In the genomic region with DNA sequence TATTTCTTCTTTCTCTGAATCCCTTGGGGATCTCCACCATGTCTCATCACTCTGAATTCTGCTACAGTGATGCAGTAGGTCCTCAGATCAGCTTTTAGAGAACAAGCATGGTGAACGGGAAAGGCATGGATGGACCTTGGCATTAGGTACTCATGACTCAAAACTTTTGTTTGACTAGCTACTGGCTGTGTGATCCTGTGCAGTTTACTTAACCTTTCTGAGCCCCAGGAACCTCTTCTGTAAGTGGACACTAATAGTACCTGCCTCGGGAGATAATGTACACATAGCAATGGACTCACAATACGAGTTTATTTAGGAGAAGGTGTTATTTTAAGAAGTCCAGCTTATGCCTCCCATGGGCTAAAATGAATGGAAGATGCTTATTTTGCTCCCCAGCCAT, we compare ENCODE assay signal across 18 cellular contexts.
DNase-seq lines count a peak whose midpoint lies in the region; ATAC-seq, FAIRE-seq and TF ChIP-seq lines count a peak whose summit lies in the region.
"Had no signal": no experiment of that assay in that cellular context is flagged by ENCODE, and none has a peak within 500 bp of the region (broad histone marks: within the 10 kb centered on the region; RNA-seq: fewer than 3 reads in every experiment).

No MANE protein-coding gene starts in this region.

- H3K27ac ChIP-seq in HepG2 (ENCODE audit: extremely low read length, insufficient read depth, low read length) (no peak overlapping the region), right cardiac atrium (ENCODE audit: low read length) (no peak overlapping the region)
- H3K27ac ChIP-seq: 22Rv1, A549, C4-2B had no signal

- ATAC-seq in HepG2 (peak; percentile 58), right cardiac atrium (no peak)
- ATAC-seq: A549; CD8-positive, alpha-beta T cell had no signal

- TF ChIP-seq RAD21 in HepG2 (CRISPR knock-in tag; IDR thresholded peaks at IDR 0.05) = no peak

- no peak for TF ChIP-seq POLR2A in GM12892 (IDR thresholded peaks at IDR 0.05; ENCODE audit: low read depth, low read length)
- no peak for TF ChIP-seq POLR2A in HepG2 (IDR thresholded peaks at IDR 0.05; ENCODE audit: insufficient read depth in 1 of 2, low read depth in 2 of 2, low read length in 2 of 2)

- H3K9me3 ChIP-seq in HepG2 (ENCODE audit: low read length) (no peaks in the 10 kb centered on the region), right cardiac atrium (ENCODE audit: control insufficient read depth, low read length) (no peaks in the 10 kb centered on the region)
- H3K9me3 ChIP-seq: A549, Caco-2 had no signal

- no peak for TF ChIP-seq CTCF in HepG2 (CRISPR knock-in tag; IDR thresholded peaks at IDR 0.05)

- H3K4me1 ChIP-seq in HepG2 (ENCODE audit: insufficient read depth, low read length) (peaks cover 56% of the 10 kb centered on the region), right cardiac atrium (ENCODE audit: control insufficient read depth, insufficient read depth, low read length) (no peaks in the 10 kb centered on the region)
- H3K4me1 ChIP-seq: A549, Caco-2 had no signal

- no peak overlapping the region for H3K9ac ChIP-seq in HepG2 (ENCODE audit: insufficient read depth, low read depth, low read length)

- FAIRE-seq in GM12892 (lab: Jason Lieb, UNC) = peak; percentile 27
- FAIRE-seq in HepG2 (lab: Jason Lieb, UNC) = peak; percentile 39
- FAIRE-seq: A549, D721Med, G401.6 had no signal

- no peaks in the 10 kb centered on the region for H3K36me3 ChIP-seq in HepG2 (replicated peaks in 1 of 2; ENCODE audit: control insufficient read depth in 1 of 2, insufficient read depth in 2 of 2, low read length in 2 of 2)

- TF ChIP-seq EP300 in HepG2 (IDR thresholded peaks at IDR 0.05; ENCODE audit: low read depth in 2 of 2, low read length in 2 of 2) = peak in 1 of 2 experiments; percentile 47; a peak in 1 of 4 replicates
- TF ChIP-seq EP300 in HepG2 (CRISPR knock-in tag; IDR thresholded peaks at IDR 0.05; ENCODE audit: borderline replicate concordance) = no peak

- 0% methylated on average over 3 of the region's 3 CpGs for WGBS in HepG2 (ENCODE audit: low lambda C conversion rate)
- WGBS in right cardiac atrium = 84% methylated on average over 3 of the region's 3 CpGs

- intact Hi-C loops in HepG2 (cut with micrococcal nuclease; ENCODE audit: unreplicated experiment) = no loop called here
- intact Hi-C loops in right cardiac atrium (cut with DNase I) = no loop called here

- in situ Hi-C loops in HepG2 (cut with HindIII; ENCODE audit: extremely low pct_ligation_motif_present, low pct_unique_long_range_greater_than_20kb) = no loop called here

- H3K4me3 ChIP-seq in HepG2 (replicated peaks in 1 of 3; ENCODE audit: insufficient read depth in 1 of 3, low read depth in 2 of 3, low read length in 3 of 3) (no peak overlapping the region), right cardiac atrium (ENCODE audit: low read length) (no peak overlapping the region)
- H3K4me3 ChIP-seq: A549 had no signal

- H3K79me2 ChIP-seq in HepG2 (ENCODE audit: insufficient read depth, low read length) = no peaks in the 10 kb centered on the region

- POLR2A ChIA-PET in HepG2 (lab: Yijun Ruan, JAX) = no interaction called here

- H4K20me1 ChIP-seq in HepG2 (ENCODE audit: insufficient read depth, low read length) = no peaks in the 10 kb centered on the region

- H3K4me2 ChIP-seq in HepG2 (ENCODE audit: low read depth, low read length) = peak overlapping the region; percentile 62
- H3K4me2 ChIP-seq: A549 had no signal

- no peak overlapping the region for H2AFZ ChIP-seq in HepG2 (ENCODE audit: low read length)

- CTCF ChIA-PET in HepG2 (lab: Yijun Ruan, JAX; ENCODE audit: low intra/inter-chr PET ratio, low total read pairs) = no interaction called here

- H3K27me3 ChIP-seq in HepG2 (ENCODE audit: control insufficient read depth in 1 of 2, insufficient read depth in 2 of 2, low read length in 2 of 2) (no peaks in the 10 kb centered on the region; a peak in 1 of 5 replicates), right cardiac atrium (ENCODE audit: control insufficient read depth, insufficient read depth) (no peaks in the 10 kb centered on the region)

- DNase-seq in DMS53 (lab: John Stamatoyannopoulos, UW) (peak; percentile 9), DMS53 treated with DMSO at 0.1 percent for 48 hours (lab: John Stamatoyannopoulos, UW; ENCODE audit: unreplicated experiment) (no peak), GM12892 (ENCODE audit: insufficient read length) (no peak), HepG2 (ENCODE audit: low spot score) (peak; percentile 10), NCI-H2081 treated with DMSO at 0.1 percent for 48 hours (lab: John Stamatoyannopoulos, UW) (no peak), NCI-H748 treated with DMSO at 0.1 percent for 48 hours (lab: John Stamatoyannopoulos, UW) (no peak), right cardiac atrium (no peak)
- DNase-seq: Caco-2; Calu3; CD4-positive, alpha-beta T cell; CD8-positive, alpha-beta T cell; DMS79 treated with DMSO at 0.1 percent for 48 hours; GF-D8 had no signal

- BruUV-seq in HepG2 (replicated peaks; lab: Mats Ljungman, UMichigan) = no TSS peak

TF ChIP-seq in HepG2, 621 proteins besides CTCF, POLR2A, EP300 and RAD21 (continues in another document):
- TF ChIP-seq ZNF609 (CRISPR knock-in tag; IDR thresholded peaks at IDR 0.05; ENCODE audit: borderline replicate concordance) (peak; percentile 28; the same call in 1 of the 2 replicates), ZFP36 (IDR thresholded peaks at IDR 0.05; ENCODE audit: borderline replicate concordance, low read depth, low read length, partially characterized antibody) (peak; percentile 61), ZNF780A (CRISPR knock-in tag; IDR thresholded peaks at IDR 0.05) (no peak), NR2F2 (IDR thresholded peaks at IDR 0.05; ENCODE audit: borderline replicate concordance, low read depth) (peak; percentile 58; the same call in 1 of the 2 replicates), FOXA1 (IDR thresholded peaks at IDR 0.05) (no peak), FOXA1 (CRISPR knock-in tag; IDR thresholded peaks at IDR 0.05) (0 out of 2 replicates have a peak, but pooled peaks have one; percentile 22), ZNF768 (CRISPR knock-in tag; IDR thresholded peaks at IDR 0.05) (peak; percentile 75; the same call in 1 of the 2 replicates), SAP130 (CRISPR knock-in tag; IDR thresholded peaks at IDR 0.05; ENCODE audit: low read depth) (0 out of 2 replicates have a peak, but pooled peaks have one; percentile 18), ZNF644 (CRISPR knock-in tag; IDR thresholded peaks at IDR 0.05; ENCODE audit: low read depth) (0 out of 2 replicates have a peak, but pooled peaks have one; percentile 38), FOSL2 (CRISPR knock-in tag; IDR thresholded peaks at IDR 0.05) (peak; percentile 75)
- TF ChIP-seq, protein P1, sequence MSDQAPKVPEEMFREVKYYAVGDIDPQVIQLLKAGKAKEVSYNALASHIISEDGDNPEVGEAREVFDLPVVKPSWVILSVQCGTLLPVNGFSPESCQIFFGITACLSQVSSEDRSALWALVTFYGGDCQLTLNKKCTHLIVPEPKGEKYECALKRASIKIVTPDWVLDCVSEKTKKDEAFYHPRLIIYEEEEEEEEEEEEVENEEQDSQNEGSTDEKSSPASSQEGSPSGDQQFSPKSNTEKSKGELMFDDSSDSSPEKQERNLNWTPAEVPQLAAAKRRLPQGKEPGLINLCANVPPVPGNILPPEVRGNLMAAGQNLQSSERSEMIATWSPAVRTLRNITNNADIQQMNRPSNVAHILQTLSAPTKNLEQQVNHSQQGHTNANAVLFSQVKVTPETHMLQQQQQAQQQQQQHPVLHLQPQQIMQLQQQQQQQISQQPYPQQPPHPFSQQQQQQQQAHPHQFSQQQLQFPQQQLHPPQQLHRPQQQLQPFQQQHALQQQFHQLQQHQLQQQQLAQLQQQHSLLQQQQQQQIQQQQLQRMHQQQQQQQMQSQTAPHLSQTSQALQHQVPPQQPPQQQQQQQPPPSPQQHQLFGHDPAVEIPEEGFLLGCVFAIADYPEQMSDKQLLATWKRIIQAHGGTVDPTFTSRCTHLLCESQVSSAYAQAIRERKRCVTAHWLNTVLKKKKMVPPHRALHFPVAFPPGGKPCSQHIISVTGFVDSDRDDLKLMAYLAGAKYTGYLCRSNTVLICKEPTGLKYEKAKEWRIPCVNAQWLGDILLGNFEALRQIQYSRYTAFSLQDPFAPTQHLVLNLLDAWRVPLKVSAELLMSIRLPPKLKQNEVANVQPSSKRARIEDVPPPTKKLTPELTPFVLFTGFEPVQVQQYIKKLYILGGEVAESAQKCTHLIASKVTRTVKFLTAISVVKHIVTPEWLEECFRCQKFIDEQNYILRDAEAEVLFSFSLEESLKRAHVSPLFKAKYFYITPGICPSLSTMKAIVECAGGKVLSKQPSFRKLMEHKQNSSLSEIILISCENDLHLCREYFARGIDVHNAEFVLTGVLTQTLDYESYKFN (CRISPR knock-in tag; conservative IDR thresholded peaks at IDR 0.05) = peak; percentile 71

Comparison
In these comparisons a context has a peak if more than half of its experiments do, and no peak if none do; other contexts are left out.
1. DNase-seq: peak in DMS53 (single experiment) and HepG2 (single experiment); none in DMS53 treated with DMSO at 0.1 percent for 48 hours (single experiment), GM12892 (single experiment), NCI-H2081 treated with DMSO at 0.1 percent for 48 hours (single experiment), NCI-H748 treated with DMSO at 0.1 percent for 48 hours (single experiment) and right cardiac atrium (0 of 3).